9 cellular contexts compared by ENCODE assay signal in the genomic region with DNA sequence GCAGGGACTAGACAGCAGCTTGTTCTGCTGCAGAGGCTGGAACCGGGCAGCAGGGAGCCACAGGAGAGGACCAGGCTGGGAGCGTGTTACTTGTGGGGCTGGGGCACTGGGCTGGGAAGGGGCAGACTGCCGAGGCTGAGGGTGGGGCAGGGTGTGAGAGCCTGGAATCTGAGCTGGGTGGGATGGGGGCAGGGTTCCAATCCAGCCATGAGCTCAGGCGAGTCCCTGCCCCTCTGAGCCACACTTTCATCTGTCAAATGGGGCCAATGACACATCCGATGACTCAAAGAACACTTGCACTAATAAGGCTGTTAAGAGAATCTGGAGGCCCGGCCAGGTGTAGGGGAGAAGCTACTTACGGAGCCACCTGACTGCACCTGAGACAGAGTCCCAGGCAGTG. TPM values are rescaled to one million over a fixed set of nuclear protein-coding genes. Genes with fewer than 3 reads are reported as not detected.
DNase-seq lines count a peak whose midpoint lies in the region; ATAC-seq and TF ChIP-seq lines count a peak whose summit lies in the region.
"Had no signal": no experiment of that assay in that cellular context is flagged by ENCODE, and none has a peak within 500 bp of the region (broad histone marks: within the 10 kb centered on the region; RNA-seq: fewer than 3 reads in every experiment).

No MANE protein-coding gene starts in this region.

- H3K4me1 Mint-ChIP-seq in activated CD4-positive, alpha-beta T cell treated with anti-CD3 and anti-CD28 coated beads for 36 hours, result no peaks in the 10 kb centered on the region
- peaks cover 3% of the 10 kb centered on the region for H3K4me1 Mint-ChIP-seq in WTC11

- TF ChIP-seq CTCF in WTC11 (IDR thresholded peaks at IDR 0.05) (no peak), upper lobe of left lung (IDR thresholded peaks at IDR 0.05) (no peak)

- no peak for DNase-seq in activated CD4-positive, alpha-beta T cell treated with anti-CD3 and anti-CD28 coated beads for 36 hours
- DNase-seq in activated CD4-positive, alpha-beta T cell treated with anti-CD3 and anti-CD28 coated beads, Interleukin-2, amount 50 U/mL, for 48 hours, result no peak
- DNase-seq in WTC11 (ENCODE audit: low spot score) (no peak), islet precursor cell (peak; percentile 77), upper lobe of left lung (no peak), SIG-M5 treated with dmso at 0.1 percent for 504 hours (lab: John Stamatoyannopoulos, UW; ENCODE audit: unreplicated experiment) (no peak), NK-92 (lab: John Stamatoyannopoulos, UW; ENCODE audit: unreplicated experiment) (no peak)

- H3K27me3 ChIP-seq in upper lobe of left lung, result no peaks in the 10 kb centered on the region

- CTCF ChIA-PET in activated CD4-positive, alpha-beta T cell treated with anti-CD3 and anti-CD28 coated beads for 36 hours (lab: Charles Lee), result no interaction called here
- CTCF ChIA-PET in WTC11 (lab: Charles Lee), result interaction anchor here (0.7 to 12.7 kb wide), 5 partner anchors 11 to 415 kb away, joined by 3 to 323 read pairs (median 4); a partner anchor contains a TSS

- H3K4me3 ChIP-seq in upper lobe of left lung, result no peak overlapping the region

- no peak for TF ChIP-seq EP300 in upper lobe of left lung (IDR thresholded peaks at IDR 0.05)

- peak; percentile 51 for ATAC-seq in activated CD4-positive, alpha-beta T cell treated with anti-CD3 and anti-CD28 coated beads for 36 hours
- ATAC-seq in WTC11, result peak; percentile 47; the same call in 1 of the 2 replicates
- ATAC-seq in upper lobe of left lung (ENCODE audit: low FRiP score in 2 of 2), result peak; percentile 15 to 72
- ATAC-seq in HG02852 (IDR thresholded peaks at IDR 0.05; ENCODE audit: unreplicated experiment), result no peak

- intact Hi-C loops in activated CD4-positive, alpha-beta T cell treated with anti-CD3 and anti-CD28 coated beads for 36 hours (cut with DNase I, micrococcal nuclease), result no loop called here

- H3K36me3 Mint-ChIP-seq in activated CD4-positive, alpha-beta T cell treated with anti-CD3 and anti-CD28 coated beads for 36 hours (ENCODE audit: low read depth), result no peaks in the 10 kb centered on the region
- no peaks in the 10 kb centered on the region for H3K36me3 Mint-ChIP-seq in WTC11

- no peaks in the 10 kb centered on the region for H3K9me3 Mint-ChIP-seq in activated CD4-positive, alpha-beta T cell treated with anti-CD3 and anti-CD28 coated beads for 36 hours (ENCODE audit: low read depth)
- peaks cover 3% of the 10 kb centered on the region; the same call in 1 of the 2 replicates for H3K9me3 Mint-ChIP-seq in WTC11

- no peaks in the 10 kb centered on the region for H3K36me3 ChIP-seq in upper lobe of left lung

- WGBS in upper lobe of left lung, 2 donors, result 53 to 58% methylated on average over 6 to 7 of the region's 7 CpGs

- peaks cover 13% of the 10 kb centered on the region for H3K27me3 Mint-ChIP-seq in activated CD4-positive, alpha-beta T cell treated with anti-CD3 and anti-CD28 coated beads for 36 hours
- H3K27me3 Mint-ChIP-seq in WTC11 (ENCODE audit: low read depth), result no peaks in the 10 kb centered on the region

- no peak for TF ChIP-seq POLR2A in upper lobe of left lung (IDR thresholded peaks at IDR 0.05)

- POLR2A ChIA-PET in activated CD4-positive, alpha-beta T cell treated with anti-CD3 and anti-CD28 coated beads for 36 hours (lab: Charles Lee), result no interaction called here
- POLR2A ChIA-PET in WTC11 (lab: Charles Lee), result no interaction called here

- no peak overlapping the region for H3K4me3 Mint-ChIP-seq in activated CD4-positive, alpha-beta T cell treated with anti-CD3 and anti-CD28 coated beads for 36 hours
- no peak overlapping the region for H3K4me3 Mint-ChIP-seq in WTC11

- H3K9me3 ChIP-seq in upper lobe of left lung, result no peaks in the 10 kb centered on the region

- H3K27ac Mint-ChIP-seq in activated CD4-positive, alpha-beta T cell treated with anti-CD3 and anti-CD28 coated beads for 36 hours, result no peak overlapping the region
- no peak overlapping the region for H3K27ac Mint-ChIP-seq in WTC11

- peaks cover 21 to 29% (median 24%) of the 10 kb centered on the region in 4 donors for H3K4me1 ChIP-seq in upper lobe of left lung

- no peak overlapping the region for H3K27ac ChIP-seq in upper lobe of left lung

TF ChIP-seq in WTC11, 78 proteins besides CTCF, POLR2A, EP300 and RAD21:
- TF ChIP-seq, protein P1, sequence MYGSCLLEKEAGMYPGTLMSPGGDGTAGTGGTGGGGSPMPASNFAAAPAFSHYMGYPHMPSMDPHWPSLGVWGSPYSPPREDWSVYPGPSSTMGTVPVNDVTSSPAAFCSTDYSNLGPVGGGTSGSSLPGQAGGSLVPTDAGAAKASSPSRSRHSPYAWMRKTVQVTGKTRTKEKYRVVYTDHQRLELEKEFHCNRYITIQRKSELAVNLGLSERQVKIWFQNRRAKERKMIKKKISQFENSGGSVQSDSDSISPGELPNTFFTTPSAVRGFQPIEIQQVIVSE (CRISPR knock-in tag; IDR thresholded peaks at IDR 0.05; ENCODE audit: borderline replicate concordance), result no peak
- TF ChIP-seq ZNF138 (CRISPR knock-in tag; conservative IDR thresholded peaks at IDR 0.05) (no peak), RORB (CRISPR knock-in tag; IDR thresholded peaks at IDR 0.05) (no peak), ZNF121 (CRISPR knock-in tag; IDR thresholded peaks at IDR 0.05) (no peak), TEAD1 (CRISPR knock-in tag; IDR thresholded peaks at IDR 0.05) (no peak), FOXJ3 (CRISPR knock-in tag; IDR thresholded peaks at IDR 0.05; ENCODE audit: borderline replicate concordance) (no peak), ZNF671 (CRISPR knock-in tag; IDR thresholded peaks at IDR 0.05) (no peak), ETV6 (CRISPR knock-in tag; IDR thresholded peaks at IDR 0.05) (no peak), MYBL2 (CRISPR knock-in tag; IDR thresholded peaks at IDR 0.05) (no peak), NR3C1 (CRISPR knock-in tag; conservative IDR thresholded peaks at IDR 0.05; ENCODE audit: low read depth) (no peak)
- TF ChIP-seq, protein P2, sequence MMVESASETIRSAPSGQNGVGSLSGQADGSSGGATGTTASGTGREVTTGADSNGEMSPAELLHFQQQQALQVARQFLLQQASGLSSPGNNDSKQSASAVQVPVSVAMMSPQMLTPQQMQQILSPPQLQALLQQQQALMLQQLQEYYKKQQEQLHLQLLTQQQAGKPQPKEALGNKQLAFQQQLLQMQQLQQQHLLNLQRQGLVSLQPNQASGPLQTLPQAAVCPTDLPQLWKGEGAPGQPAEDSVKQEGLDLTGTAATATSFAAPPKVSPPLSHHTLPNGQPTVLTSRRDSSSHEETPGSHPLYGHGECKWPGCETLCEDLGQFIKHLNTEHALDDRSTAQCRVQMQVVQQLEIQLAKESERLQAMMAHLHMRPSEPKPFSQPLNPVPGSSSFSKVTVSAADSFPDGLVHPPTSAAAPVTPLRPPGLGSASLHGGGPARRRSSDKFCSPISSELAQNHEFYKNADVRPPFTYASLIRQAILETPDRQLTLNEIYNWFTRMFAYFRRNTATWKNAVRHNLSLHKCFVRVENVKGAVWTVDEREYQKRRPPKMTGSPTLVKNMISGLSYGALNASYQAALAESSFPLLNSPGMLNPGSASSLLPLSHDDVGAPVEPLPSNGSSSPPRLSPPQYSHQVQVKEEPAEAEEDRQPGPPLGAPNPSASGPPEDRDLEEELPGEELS (CRISPR knock-in tag; IDR thresholded peaks at IDR 0.05), result no peak
- TF ChIP-seq, protein P3, sequence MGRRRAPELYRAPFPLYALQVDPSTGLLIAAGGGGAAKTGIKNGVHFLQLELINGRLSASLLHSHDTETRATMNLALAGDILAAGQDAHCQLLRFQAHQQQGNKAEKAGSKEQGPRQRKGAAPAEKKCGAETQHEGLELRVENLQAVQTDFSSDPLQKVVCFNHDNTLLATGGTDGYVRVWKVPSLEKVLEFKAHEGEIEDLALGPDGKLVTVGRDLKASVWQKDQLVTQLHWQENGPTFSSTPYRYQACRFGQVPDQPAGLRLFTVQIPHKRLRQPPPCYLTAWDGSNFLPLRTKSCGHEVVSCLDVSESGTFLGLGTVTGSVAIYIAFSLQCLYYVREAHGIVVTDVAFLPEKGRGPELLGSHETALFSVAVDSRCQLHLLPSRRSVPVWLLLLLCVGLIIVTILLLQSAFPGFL (CRISPR knock-in tag; IDR thresholded peaks at IDR 0.05; ENCODE audit: borderline replicate concordance), result no peak
- TF ChIP-seq, protein P4, sequence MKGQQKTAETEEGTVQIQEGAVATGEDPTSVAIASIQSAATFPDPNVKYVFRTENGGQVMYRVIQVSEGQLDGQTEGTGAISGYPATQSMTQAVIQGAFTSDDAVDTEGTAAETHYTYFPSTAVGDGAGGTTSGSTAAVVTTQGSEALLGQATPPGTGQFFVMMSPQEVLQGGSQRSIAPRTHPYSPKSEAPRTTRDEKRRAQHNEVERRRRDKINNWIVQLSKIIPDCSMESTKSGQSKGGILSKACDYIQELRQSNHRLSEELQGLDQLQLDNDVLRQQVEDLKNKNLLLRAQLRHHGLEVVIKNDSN (CRISPR knock-in tag; IDR thresholded peaks at IDR 0.05), result no peak

RNA-seq across cellular contexts. Expression of a gene that starts 18.7 kb away (rescaled TPM):
- total RNA-seq in activated CD4-positive, alpha-beta T cell treated with anti-CD3 and anti-CD28 coated beads for 36 hours, result not detected
- total RNA-seq in WTC11 (2021) (not detected in 3 replicates), upper lobe of left lung (10 to 100 TPM in 2 of 6 donors, 1 to 10 TPM in 3, not detected in 1; 4.1 to 24.1 (median 9.0) TPM)
- total RNA-seq: OCI-LY7 had no signal

RNA-seq across cellular contexts. Expression of a gene that starts 27.2 kb away (rescaled TPM):
- total RNA-seq in activated CD4-positive, alpha-beta T cell treated with anti-CD3 and anti-CD28 coated beads for 36 hours, result 1,000 to 10,000 TPM; 2,227 to 2,561 TPM
- total RNA-seq in WTC11 (2021), result 1,710 to 1,958 TPM (median 1,927 TPM) in 3 replicates
- total RNA-seq in upper lobe of left lung, result 1,000 to 10,000 TPM in 2 of 6 donors, 100 to 1,000 TPM in 4; 646 to 1,381 (median 944) TPM

RNA-seq across cellular contexts. Expression of a gene that starts 27.3 kb away (rescaled TPM):
- total RNA-seq in activated CD4-positive, alpha-beta T cell treated with anti-CD3 and anti-CD28 coated beads for 36 hours, result 10 to 100 TPM; 51.9 to 95.9 TPM
- total RNA-seq in WTC11 (2021), result 40.0 to 47.2 TPM (median 40.5 TPM) in 3 replicates
- total RNA-seq in upper lobe of left lung, result 10 to 100 TPM; 17.8 to 45.9 (median 34.4) TPM

RNA-seq across cellular contexts. Expression of a gene that starts 57.7 kb away (rescaled TPM):
- under 1 TPM in 1 of 2 experiments, not detected in 1; 0.05 TPM for total RNA-seq in activated CD4-positive, alpha-beta T cell treated with anti-CD3 and anti-CD28 coated beads for 36 hours
- total RNA-seq in WTC11 (2021) (6.7 to 11.6 TPM (median 11.2 TPM) in 3 replicates), upper lobe of left lung (10 to 100 TPM in 4 of 6 donors, 1 to 10 TPM in 2; 4.2 to 35.6 (median 12.2) TPM)
